22 cellular contexts compared by ENCODE assay signal in the genomic region with DNA sequence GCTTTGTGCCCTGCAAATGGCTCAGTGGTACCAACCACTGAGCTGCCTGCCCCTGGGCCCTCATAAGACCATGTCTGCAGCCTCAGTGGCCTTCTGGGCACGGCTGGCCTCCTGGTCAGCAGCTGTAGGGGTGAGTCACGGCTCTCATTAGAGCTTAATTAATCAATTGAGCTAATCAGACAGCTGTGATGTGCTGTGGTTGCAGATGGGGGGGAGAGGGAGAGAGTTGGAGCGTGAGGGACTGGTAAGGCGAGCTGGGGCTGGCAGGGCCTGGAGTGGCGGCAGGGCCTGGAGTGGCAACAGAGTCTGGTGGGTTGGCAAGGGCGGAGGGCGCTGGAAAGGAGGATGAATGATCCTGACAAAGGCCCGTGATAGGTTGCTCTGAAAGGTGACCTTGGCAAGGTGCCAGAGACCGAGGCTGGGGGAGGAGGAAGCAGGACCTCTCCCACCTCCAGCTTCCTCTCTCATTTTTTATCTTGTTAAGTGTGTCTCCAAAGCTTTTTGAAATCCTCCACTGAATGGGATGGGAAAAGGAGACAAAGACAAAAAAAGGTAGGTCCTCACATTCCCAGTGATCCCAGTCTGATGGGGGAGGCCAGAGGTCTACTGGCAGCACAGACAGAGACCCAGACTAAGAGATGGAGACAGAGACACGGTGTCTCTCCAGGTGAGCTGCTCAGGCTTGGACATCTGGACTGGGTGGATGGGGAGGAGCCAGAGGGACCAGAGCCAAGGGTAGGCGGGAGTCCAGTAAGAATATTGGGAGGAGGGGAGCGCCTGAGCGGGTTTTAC. TPM values are rescaled to one million over a fixed set of nuclear protein-coding genes. Genes with fewer than 3 reads are reported as not detected.
DNase-seq lines count a peak whose midpoint lies in the region; ATAC-seq and TF ChIP-seq lines count a peak whose summit lies in the region.
"Had no signal": no experiment of that assay in that cellular context is flagged by ENCODE, and none has a peak within 500 bp of the region (broad histone marks: within the 10 kb centered on the region; RNA-seq: fewer than 3 reads in every experiment).

No MANE protein-coding gene starts in this region.

- H3K4me3 ChIP-seq in osteoblast (ENCODE audit: insufficient read depth, low read length) (no peak overlapping the region), lower lobe of right lung (no peak overlapping the region)
- H3K4me3 ChIP-seq: adrenal gland had no signal

- no peak for ATAC-seq in lower lobe of right lung
- ATAC-seq: natural killer cell had no signal

- H3K36me3 ChIP-seq in osteoblast (ENCODE audit: insufficient read depth, low read length) (no peaks in the 10 kb centered on the region), lower lobe of right lung (no peaks in the 10 kb centered on the region)
- H3K36me3 ChIP-seq: adrenal gland had no signal

- intact Hi-C loops in lower lobe of right lung (cut with DNase I) = loop anchor here (10.0 kb wide), 1 partner anchor 85 kb away; no protein-coding TSS in a partner anchor

- H3K27ac ChIP-seq in osteoblast (ENCODE audit: low read depth, low read length) = no peak overlapping the region
- H3K27ac ChIP-seq in lower lobe of right lung = no peak overlapping the region
- H3K27ac ChIP-seq: 22Rv1, adrenal gland, C4-2B, parathyroid adenoma had no signal

- H3K27me3 ChIP-seq in osteoblast (ENCODE audit: insufficient read depth, low read length) = peaks cover 10% of the 10 kb centered on the region
- H3K27me3 ChIP-seq in lower lobe of right lung (ENCODE audit: low read depth) = peaks cover 12% of the 10 kb centered on the region
- H3K27me3 ChIP-seq: adrenal gland had no signal

- H3K9me3 ChIP-seq in osteoblast (ENCODE audit: low read depth, low read length) = no peaks in the 10 kb centered on the region
- H3K9me3 ChIP-seq in lower lobe of right lung = no peaks in the 10 kb centered on the region
- H3K9me3 ChIP-seq: adrenal gland had no signal

- TF ChIP-seq CTCF in osteoblast (IDR thresholded peaks at IDR 0.05; ENCODE audit: extremely low read depth, low read depth, low read length) (no peak), lower lobe of right lung (IDR thresholded peaks at IDR 0.05) (no peak)

- DNase-seq in DMS 273 (lab: John Stamatoyannopoulos, UW; ENCODE audit: unreplicated experiment) = peak; percentile 66
- no peak for DNase-seq in DMS 273 treated with DMSO at 0.1 percent for 48 hours (lab: John Stamatoyannopoulos, UW)
- peak; percentile 25 for DNase-seq in NCI-H1105 (lab: John Stamatoyannopoulos, UW)
- DNase-seq in amniotic epithelial cell (ENCODE audit: low read depth) = peak; percentile 49
- peak; percentile 73 for DNase-seq in osteoblast (ENCODE audit: insufficient read length, low spot score, missing footprints)
- DNase-seq in germinal center (ENCODE audit: low spot score) = no peak
- DNase-seq in lower lobe of right lung = no peak
- no peak for DNase-seq in GOT3 (lab: John Stamatoyannopoulos, UW)
- DNase-seq: activated CD4-positive, alpha-beta T cell treated with anti-CD3 and anti-CD28 coated beads, Interleukin-2, amount 50 U/mL, for 48 hours; activated CD4-positive, CD25-positive, alpha-beta regulatory T cell; activated naive CD4-positive, alpha-beta T cell treated with anti-CD3 and anti-CD28 coated beads for 36 hours; adrenal gland; effector CD4-positive, alpha-beta T cell; natural killer cell; NCI-H2081 treated with DMSO at 0.1 percent for 48 hours; NCI-H526 treated with DMSO at 0.1 percent for 48 hours; stimulated activated CD4-positive, alpha-beta T cell treated with anti-CD3 and anti-CD28 coated beads, Interleukin-2, amount 100 ng/mL, for 24 hours; trophoblast cell had no signal

- H2AFZ ChIP-seq in osteoblast (ENCODE audit: low read length) = no peak overlapping the region
- H2AFZ ChIP-seq: parathyroid adenoma had no signal

- no peaks in the 10 kb centered on the region for H4K20me1 ChIP-seq in osteoblast (ENCODE audit: insufficient read depth, low read length)

- no peaks in the 10 kb centered on the region for H3K79me2 ChIP-seq in osteoblast (ENCODE audit: insufficient read depth, low read length)
- H3K79me2 ChIP-seq: parathyroid adenoma had no signal

- H3K4me1 ChIP-seq in osteoblast (ENCODE audit: insufficient read depth, low read length) (peaks cover 11% of the 10 kb centered on the region), lower lobe of right lung (no peaks in the 10 kb centered on the region)
- H3K4me1 ChIP-seq: adrenal gland, parathyroid adenoma had no signal

- no peak overlapping the region for H3K4me2 ChIP-seq in osteoblast (ENCODE audit: insufficient read depth, low read length)

RNA-seq across cellular contexts. Expression of a gene that starts 41.6 kb away (rescaled TPM):
- 34.5 and 39.1 TPM in 2 replicates for total RNA-seq in osteoblast
- total RNA-seq in lower lobe of right lung = 20.1 TPM

RNA-seq across cellular contexts. Expression of a gene that starts 41.8 kb away (rescaled TPM):
- total RNA-seq in osteoblast = under 0.01 TPM in 1 of 2 replicates, not detected in the other
- not detected for total RNA-seq in lower lobe of right lung
- total RNA-seq: epithelial cell of proximal tubule, natural killer cell had no signal

RNA-seq across cellular contexts. Expression of a gene that starts 51.2 kb away (rescaled TPM):
- total RNA-seq in osteoblast = 51.8 and 66.6 TPM in 2 replicates
- total RNA-seq in lower lobe of right lung = 117 TPM

Comparison
In these comparisons a context has a peak if more than half of its experiments do, and no peak if none do; other contexts are left out.
1. DNase-seq: peak in DMS 273 (single experiment), NCI-H1105 (single experiment), amniotic epithelial cell (single experiment) and osteoblast (single experiment); none in DMS 273 treated with DMSO at 0.1 percent for 48 hours (single experiment), germinal center (single experiment), lower lobe of right lung (single experiment) and GOT3 (single experiment).